In the genomic region with DNA sequence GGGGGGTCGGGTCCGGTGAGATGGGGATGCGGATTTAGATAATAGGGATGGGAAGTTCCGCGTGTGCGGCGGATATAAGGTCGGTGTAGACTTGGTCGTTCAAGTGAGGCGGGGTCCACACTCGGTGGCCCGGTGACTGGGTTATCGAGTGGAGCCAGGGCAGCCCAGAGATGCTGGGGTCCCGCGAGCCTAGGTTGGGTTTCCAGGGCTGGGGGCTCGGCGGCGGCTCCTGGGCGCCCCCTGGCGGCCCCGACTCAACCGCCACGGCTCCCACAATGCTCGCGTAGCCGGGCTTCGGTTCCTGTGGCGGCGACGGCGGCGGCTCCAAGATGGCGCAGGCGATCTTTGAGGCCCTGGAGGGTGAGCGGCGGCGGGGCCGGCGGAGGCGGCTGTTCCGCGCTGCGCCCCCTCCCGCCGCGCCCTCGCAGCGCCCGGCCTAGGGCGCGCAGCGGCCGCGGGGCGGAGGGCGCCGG, we compare ENCODE assay signal across 1 cellular context.
TF ChIP-seq lines count a peak whose summit lies in the region.

Gene ZNF341 (plus strand): TSS at position 304 of the 473 bp plus-strand sequence. CDS start 26 bp downstream, at position 330.

TF ChIP-seq in HEK293, 187 proteins besides CTCF, POLR2A, EP300 and RAD21 (continued from another document and continues in another):
- TF ChIP-seq ZBTB11 (tag by site-specific recombination; conservative IDR thresholded peaks at IDR 0.05; ENCODE audit: low read depth) (0 out of 2 replicates have a peak, but pooled peaks have one; percentile 14), KLF1 (tag by site-specific recombination; IDR thresholded peaks at IDR 0.05) (no peak), ZIC2 (tag by site-specific recombination; IDR thresholded peaks at IDR 0.05) (no peak), ZNF660 (tag by site-specific recombination; IDR thresholded peaks at IDR 0.05) (no peak; the same call in 1 of the 2 replicates), ZNF629 (tag by site-specific recombination; IDR thresholded peaks at IDR 0.05) (peak; percentile 35; the same call in 1 of the 2 replicates), ELK4 (IDR thresholded peaks at IDR 0.05; ENCODE audit: borderline replicate concordance, low read depth, low read length) (no peak; the same call in 1 of the 2 replicates), ZNF148 (tag by site-specific recombination; IDR thresholded peaks at IDR 0.05; ENCODE audit: borderline replicate concordance) (no peak), ZNF510 (tag by site-specific recombination; IDR thresholded peaks at IDR 0.05; ENCODE audit: insufficient replicate concordance) (no peak), KLF7 (tag by site-specific recombination; IDR thresholded peaks at IDR 0.05; ENCODE audit: borderline replicate concordance) (no peak), ZSCAN5A (tag by site-specific recombination; IDR thresholded peaks at IDR 0.05) (peak; percentile 45; the same call in 1 of the 2 replicates), ZBTB1 (tag by site-specific recombination; IDR thresholded peaks at IDR 0.05) (no peak), ZNF449 (tag by site-specific recombination; IDR thresholded peaks at IDR 0.05) (no peak), ZNF426 (tag by site-specific recombination; IDR thresholded peaks at IDR 0.05) (no peak), ZNF623 (tag by site-specific recombination; IDR thresholded peaks at IDR 0.05) (no peak), ZNF791 (tag by site-specific recombination; IDR thresholded peaks at IDR 0.05) (no peak), ZNF292 (tag by site-specific recombination; IDR thresholded peaks at IDR 0.05; ENCODE audit: borderline replicate concordance, low read depth) (no peak), EGR2 (tag by site-specific recombination; IDR thresholded peaks at IDR 0.05; ENCODE audit: low read depth) (no peak), ZNF266 (tag by site-specific recombination; IDR thresholded peaks at IDR 0.05; ENCODE audit: low read depth) (no peak), ZNF274 (IDR thresholded peaks at IDR 0.05; ENCODE audit: low read length) (no peak), ZNF274 (tag by site-specific recombination; IDR thresholded peaks at IDR 0.05; ENCODE audit: borderline replicate concordance) (no peak), ZNF585B (tag by site-specific recombination; IDR thresholded peaks at IDR 0.05) (0 out of 2 replicates have a peak, but pooled peaks have one; percentile 5), ATF2 (tag by site-specific recombination; IDR thresholded peaks at IDR 0.05; ENCODE audit: low read depth) (no peak), FEZF1 (tag by site-specific recombination; IDR thresholded peaks at IDR 0.05) (no peak), ZSCAN30 (tag by site-specific recombination; IDR thresholded peaks at IDR 0.05) (0 out of 2 replicates have a peak, but pooled peaks have one; percentile 2), WT1 (tag by site-specific recombination; IDR thresholded peaks at IDR 0.05) (0 out of 2 replicates have a peak, but pooled peaks have one; percentile 14), ZBTB21 (tag by site-specific recombination; IDR thresholded peaks at IDR 0.05) (no peak), OVOL3 (tag by site-specific recombination; IDR thresholded peaks at IDR 0.05) (0 out of 2 replicates have a peak, but pooled peaks have one; percentile 25), ZNF324 (tag by site-specific recombination; IDR thresholded peaks at IDR 0.05) (no peak), ZNF596 (tag by site-specific recombination; IDR thresholded peaks at IDR 0.05) (no peak)
- TF ChIP-seq, protein P1, sequence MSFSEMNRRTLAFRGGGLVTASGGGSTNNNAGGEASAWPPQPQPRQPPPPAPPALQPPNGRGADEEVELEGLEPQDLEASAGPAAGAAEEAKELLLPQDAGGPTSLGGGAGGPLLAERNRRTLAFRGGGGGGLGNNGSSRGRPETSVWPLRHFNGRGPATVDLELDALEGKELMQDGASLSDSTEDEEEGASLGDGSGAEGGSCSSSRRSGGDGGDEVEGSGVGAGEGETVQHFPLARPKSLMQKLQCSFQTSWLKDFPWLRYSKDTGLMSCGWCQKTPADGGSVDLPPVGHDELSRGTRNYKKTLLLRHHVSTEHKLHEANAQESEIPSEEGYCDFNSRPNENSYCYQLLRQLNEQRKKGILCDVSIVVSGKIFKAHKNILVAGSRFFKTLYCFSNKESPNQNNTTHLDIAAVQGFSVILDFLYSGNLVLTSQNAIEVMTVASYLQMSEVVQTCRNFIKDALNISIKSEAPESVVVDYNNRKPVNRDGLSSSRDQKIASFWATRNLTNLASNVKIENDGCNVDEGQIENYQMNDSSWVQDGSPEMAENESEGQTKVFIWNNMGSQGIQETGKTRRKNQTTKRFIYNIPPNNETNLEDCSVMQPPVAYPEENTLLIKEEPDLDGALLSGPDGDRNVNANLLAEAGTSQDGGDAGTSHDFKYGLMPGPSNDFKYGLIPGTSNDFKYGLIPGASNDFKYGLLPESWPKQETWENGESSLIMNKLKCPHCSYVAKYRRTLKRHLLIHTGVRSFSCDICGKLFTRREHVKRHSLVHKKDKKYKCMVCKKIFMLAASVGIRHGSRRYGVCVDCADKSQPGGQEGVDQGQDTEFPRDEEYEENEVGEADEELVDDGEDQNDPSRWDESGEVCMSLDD (tag by site-specific recombination; IDR thresholded peaks at IDR 0.05), result peak; percentile 74
- TF ChIP-seq, protein P2, sequence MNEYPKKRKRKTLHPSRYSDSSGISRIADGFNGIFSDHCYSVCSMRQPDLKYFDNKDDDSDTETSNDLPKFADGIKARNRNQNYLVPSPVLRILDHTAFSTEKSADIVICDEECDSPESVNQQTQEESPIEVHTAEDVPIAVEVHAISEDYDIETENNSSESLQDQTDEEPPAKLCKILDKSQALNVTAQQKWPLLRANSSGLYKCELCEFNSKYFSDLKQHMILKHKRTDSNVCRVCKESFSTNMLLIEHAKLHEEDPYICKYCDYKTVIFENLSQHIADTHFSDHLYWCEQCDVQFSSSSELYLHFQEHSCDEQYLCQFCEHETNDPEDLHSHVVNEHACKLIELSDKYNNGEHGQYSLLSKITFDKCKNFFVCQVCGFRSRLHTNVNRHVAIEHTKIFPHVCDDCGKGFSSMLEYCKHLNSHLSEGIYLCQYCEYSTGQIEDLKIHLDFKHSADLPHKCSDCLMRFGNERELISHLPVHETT (tag by site-specific recombination; IDR thresholded peaks at IDR 0.05), result no peak
- TF ChIP-seq, protein P3, sequence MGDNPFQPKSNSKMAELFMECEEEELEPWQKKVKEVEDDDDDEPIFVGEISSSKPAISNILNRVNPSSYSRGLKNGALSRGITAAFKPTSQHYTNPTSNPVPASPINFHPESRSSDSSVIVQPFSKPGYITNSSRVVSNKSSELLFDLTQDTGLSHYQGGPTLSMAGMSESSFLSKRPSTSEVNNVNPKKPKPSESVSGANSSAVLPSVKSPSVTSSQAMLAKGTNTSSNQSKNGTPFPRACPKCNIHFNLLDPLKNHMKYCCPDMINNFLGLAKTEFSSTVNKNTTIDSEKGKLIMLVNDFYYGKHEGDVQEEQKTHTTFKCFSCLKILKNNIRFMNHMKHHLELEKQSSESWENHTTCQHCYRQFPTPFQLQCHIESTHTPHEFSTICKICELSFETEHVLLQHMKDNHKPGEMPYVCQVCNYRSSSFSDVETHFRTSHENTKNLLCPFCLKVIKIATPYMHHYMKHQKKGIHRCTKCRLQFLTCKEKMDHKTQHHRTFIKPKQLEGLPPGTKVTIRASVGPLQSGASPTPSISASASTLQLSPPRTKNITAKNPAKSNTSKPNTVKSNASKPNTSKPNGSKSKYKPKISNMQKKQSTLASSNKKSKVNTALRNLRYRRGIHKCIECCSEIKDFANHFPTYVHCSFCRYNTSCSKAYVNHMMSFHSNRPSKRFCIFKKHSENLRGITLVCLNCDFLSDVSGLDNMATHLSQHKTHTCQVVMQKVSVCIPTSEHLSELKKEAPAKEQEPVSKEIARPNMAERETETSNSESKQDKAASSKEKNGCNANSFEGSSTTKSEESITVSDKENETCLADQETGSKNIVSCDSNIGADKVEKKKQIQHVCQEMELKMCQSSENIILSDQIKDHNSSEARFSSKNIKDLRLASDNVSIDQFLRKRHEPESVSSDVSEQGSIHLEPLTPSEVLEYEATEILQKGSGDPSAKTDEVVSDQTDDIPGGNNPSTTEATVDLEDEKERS (tag by site-specific recombination; IDR thresholded peaks at IDR 0.05), result no peak
- TF ChIP-seq, protein P4, sequence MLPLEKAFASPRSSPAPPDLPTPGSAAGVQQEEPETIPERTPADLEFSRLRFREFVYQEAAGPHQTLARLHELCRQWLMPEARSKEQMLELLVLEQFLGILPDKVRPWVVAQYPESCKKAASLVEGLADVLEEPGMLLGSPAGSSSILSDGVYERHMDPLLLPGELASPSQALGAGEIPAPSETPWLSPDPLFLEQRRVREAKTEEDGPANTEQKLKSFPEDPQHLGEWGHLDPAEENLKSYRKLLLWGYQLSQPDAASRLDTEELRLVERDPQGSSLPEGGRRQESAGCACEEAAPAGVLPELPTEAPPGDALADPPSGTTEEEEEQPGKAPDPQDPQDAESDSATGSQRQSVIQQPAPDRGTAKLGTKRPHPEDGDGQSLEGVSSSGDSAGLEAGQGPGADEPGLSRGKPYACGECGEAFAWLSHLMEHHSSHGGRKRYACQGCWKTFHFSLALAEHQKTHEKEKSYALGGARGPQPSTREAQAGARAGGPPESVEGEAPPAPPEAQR (tag by site-specific recombination; IDR thresholded peaks at IDR 0.05), result 0 out of 2 replicates have a peak, but pooled peaks have one; percentile 32
